Comparison of ENCODE assay signal across 10 cellular contexts in genomic region chr5:173238312-173239232, GRCh38. TPM values are rescaled to one million over a fixed set of nuclear protein-coding genes. Genes with fewer than 3 reads are reported as not detected.
A peak's percentile ranks its signal among the peaks of the same experiment; 100 is the strongest.
DNase-seq lines count a peak whose midpoint lies in the region; ATAC-seq and TF ChIP-seq lines count a peak whose summit lies in the region.
"Had no signal": no experiment of that assay in that cellular context is flagged by ENCODE, and none has a peak within 500 bp of the region (broad histone marks: within the 10 kb centered on the region; RNA-seq: fewer than 3 reads in every experiment).

No MANE protein-coding gene starts in this region.

- H3K27me3 Mint-ChIP-seq in activated CD4-positive, alpha-beta T cell treated with anti-CD3 and anti-CD28 coated beads for 36 hours, result peaks cover 87% of the 10 kb centered on the region

- H3K27me3 ChIP-seq in SJSA1 (replicated peaks) (peaks cover 81% of the 10 kb centered on the region), smooth muscle cell (ENCODE audit: low read depth) (peaks cover 98% of the 10 kb centered on the region), upper lobe of right lung (peaks cover 99% of the 10 kb centered on the region)

- TF ChIP-seq CTCF in smooth muscle cell (IDR thresholded peaks at IDR 0.05; ENCODE audit: borderline replicate concordance, insufficient read depth, poor library complexity, severe bottlenecking) (no peak), upper lobe of right lung (IDR thresholded peaks at IDR 0.05) (no peak)

- H2AFZ ChIP-seq in smooth muscle cell (ENCODE audit: low read depth), result peak overlapping the region; percentile 47

- peaks cover 6% of the 10 kb centered on the region for H3F3A ChIP-seq in smooth muscle cell (ENCODE audit: low read depth)

- POLR2A ChIA-PET in activated CD4-positive, alpha-beta T cell treated with anti-CD3 and anti-CD28 coated beads for 36 hours (lab: Charles Lee), result no interaction called here

- no peak overlapping the region for H3K9ac ChIP-seq in smooth muscle cell (ENCODE audit: low read depth)

- H3K9me3 ChIP-seq in SJSA1 (replicated peaks) (no peaks in the 10 kb centered on the region), smooth muscle cell (replicated peaks; ENCODE audit: low read depth) (no peaks in the 10 kb centered on the region), upper lobe of right lung (no peaks in the 10 kb centered on the region)

- H3K4me2 ChIP-seq in smooth muscle cell, result peak overlapping the region; percentile 91

- intact Hi-C loops in activated CD4-positive, alpha-beta T cell treated with anti-CD3 and anti-CD28 coated beads for 36 hours (cut with DNase I, micrococcal nuclease), result loop anchor here (1.0 to 5.0 kb wide), 2 partner anchors 45 to 1494 kb away; no protein-coding TSS in a partner anchor
- intact Hi-C loops in upper lobe of right lung (cut with DNase I), result no loop called here

- peaks cover 38% of the 10 kb centered on the region for H3K4me1 Mint-ChIP-seq in activated CD4-positive, alpha-beta T cell treated with anti-CD3 and anti-CD28 coated beads for 36 hours

- ATAC-seq in activated CD4-positive, alpha-beta T cell treated with anti-CD3 and anti-CD28 coated beads for 36 hours, result no peak
- ATAC-seq in GM21367 (IDR thresholded peaks at IDR 0.05; ENCODE audit: unreplicated experiment) (no peak), upper lobe of right lung (no peak), GM19023 (IDR thresholded peaks at IDR 0.05; ENCODE audit: unreplicated experiment) (no peak)

- H3K36me3 Mint-ChIP-seq in activated CD4-positive, alpha-beta T cell treated with anti-CD3 and anti-CD28 coated beads for 36 hours (ENCODE audit: low read depth), result no peaks in the 10 kb centered on the region

- no peaks in the 10 kb centered on the region for H3K79me2 ChIP-seq in smooth muscle cell (ENCODE audit: low read depth)

- peak overlapping the region; percentile 10 for H3K4me3 ChIP-seq in SJSA1
- peak overlapping the region; percentile 8 for H3K4me3 ChIP-seq in iPS-11a (ENCODE audit: low read depth, low read length)
- peak overlapping the region; percentile 44 for H3K4me3 ChIP-seq in smooth muscle cell
- H3K4me3 ChIP-seq in upper lobe of right lung, result no peak overlapping the region

- H3K27ac Mint-ChIP-seq in activated CD4-positive, alpha-beta T cell treated with anti-CD3 and anti-CD28 coated beads for 36 hours, result no peak overlapping the region

- H3K9me3 Mint-ChIP-seq in activated CD4-positive, alpha-beta T cell treated with anti-CD3 and anti-CD28 coated beads for 36 hours (ENCODE audit: low read depth), result no peaks in the 10 kb centered on the region

- CTCF ChIA-PET in activated CD4-positive, alpha-beta T cell treated with anti-CD3 and anti-CD28 coated beads for 36 hours (lab: Charles Lee), result interaction anchor here (0.6 kb wide), 1 partner anchor 9 kb away, joined by 3 read pairs; no protein-coding TSS in a partner anchor

- H4K20me1 ChIP-seq in smooth muscle cell (ENCODE audit: low read depth), result no peaks in the 10 kb centered on the region

- H3K27ac ChIP-seq in SJSA1 (no peak overlapping the region), smooth muscle cell (ENCODE audit: low read depth) (no peak overlapping the region), upper lobe of right lung (no peak overlapping the region)

- H3K4me3 Mint-ChIP-seq in activated CD4-positive, alpha-beta T cell treated with anti-CD3 and anti-CD28 coated beads for 36 hours, result peak overlapping the region; percentile 27

- no peak for DNase-seq in activated CD4-positive, alpha-beta T cell treated with anti-CD3 and anti-CD28 coated beads for 36 hours
- no peak for DNase-seq in activated CD4-positive, alpha-beta T cell treated with anti-CD3 and anti-CD28 coated beads, Interleukin-2, amount 50 U/mL, for 4 hours
- no peak for DNase-seq in SJSA1 (ENCODE audit: low read depth in 1 of 2, low spot score in 2 of 2)
- no peak for DNase-seq in smooth muscle cell (lab: John Stamatoyannopoulos, UW; ENCODE audit: unreplicated experiment)
- no peak for DNase-seq in upper lobe of right lung

- 3% methylated on average over 73 of the region's 74 CpGs for WGBS in smooth muscle cell (ENCODE audit: low lambda C conversion rate)

- H3K4me1 ChIP-seq in SJSA1 (replicated peaks), result no peaks in the 10 kb centered on the region; the same call in 1 of the 2 replicates
- peaks cover 19% of the 10 kb centered on the region for H3K4me1 ChIP-seq in smooth muscle cell (ENCODE audit: low read depth)
- H3K4me1 ChIP-seq in upper lobe of right lung, result peaks cover 23% of the 10 kb centered on the region

- no peaks in the 10 kb centered on the region for H3K36me3 ChIP-seq in SJSA1
- H3K36me3 ChIP-seq in smooth muscle cell (ENCODE audit: low read depth), result no peaks in the 10 kb centered on the region
- H3K36me3 ChIP-seq in upper lobe of right lung, result no peaks in the 10 kb centered on the region

RNA-seq across cellular contexts. Expression of gene NKX2-5, which starts 3.6 kb away (rescaled TPM):
- under 1 TPM; 0.09 to 0.21 TPM for total RNA-seq in activated CD4-positive, alpha-beta T cell treated with anti-CD3 and anti-CD28 coated beads for 36 hours
- total RNA-seq in SJSA1 (2014; rRNA removed; shearing (Covaris generic)), result not detected in 2 replicates
- total RNA-seq in smooth muscle cell, result 2.4 and 8.0 TPM in 2 replicates
- polyA plus RNA-seq in smooth muscle cell, result 6.8 and 7.9 TPM in 2 replicates
- total RNA-seq in upper lobe of right lung, result not detected
- total RNA-seq: mononuclear cell; T-helper 1 cell treated with Interleukin-12 subunit alpha and Interleukin-12 subunit beta and Interleukin-4 antibody, amounts not matched to agents 30 ng/mL and 1 ng/mL, for 36 hours had no signal
